Comparison of ENCODE assay signal across 2 cellular contexts in genomic region chr6:110207652-110208051, GRCh38.
TF ChIP-seq lines count a peak whose summit lies in the region.

No MANE protein-coding gene starts in this region.

TF ChIP-seq in HepG2, 621 proteins besides CTCF, POLR2A, EP300 and RAD21:
- TF ChIP-seq LCORL (IDR thresholded peaks at IDR 0.05), result peak; percentile 97
- TF ChIP-seq LCORL (CRISPR knock-in tag; IDR thresholded peaks at IDR 0.05), result no peak
- no peak for TF ChIP-seq ZNF296 (CRISPR knock-in tag; conservative IDR thresholded peaks at IDR 0.05)

TF ChIP-seq in K562, 482 proteins besides CTCF, POLR2A, EP300 and RAD21:
- TF ChIP-seq NFIX (CRISPR knock-in tag; IDR thresholded peaks at IDR 0.05; ENCODE audit: low read depth), result peak; percentile 99
- peak; percentile 55 for TF ChIP-seq SMAD1 (IDR thresholded peaks at IDR 0.05; ENCODE audit: low read depth, low read length, partially characterized antibody)
- peak; percentile 99 for TF ChIP-seq NFIC (IDR thresholded peaks at IDR 0.05)
- TF ChIP-seq UBTF (IDR thresholded peaks at IDR 0.05; ENCODE audit: borderline replicate concordance in 1 of 2, low read depth in 2 of 2, low read length in 2 of 2), result no peak
